24 cellular contexts compared by ENCODE assay signal in genomic region chr19:53388168-53388567, GRCh38. TPM values are rescaled to one million over a fixed set of nuclear protein-coding genes. Genes with fewer than 3 reads are reported as not detected.
DNase-seq lines count a peak whose midpoint lies in the region; ATAC-seq and TF ChIP-seq lines count a peak whose summit lies in the region.
"Had no signal": no experiment of that assay in that cellular context is flagged by ENCODE, and none has a peak within 500 bp of the region (broad histone marks: within the 10 kb centered on the region; RNA-seq: fewer than 3 reads in every experiment).

No MANE protein-coding gene starts in this region.

- peak; percentile 22 for DNase-seq in EL
- DNase-seq in LHCN-M2 (ENCODE audit: low read depth): peak; percentile 59
- DNase-seq in chondrocyte (ENCODE audit: low spot score): no peak
- peak; percentile 63 for DNase-seq in iris pigment epithelial cell (ENCODE audit: low read depth)
- DNase-seq in RWPE1 (ENCODE audit: low spot score): no peak
- DNase-seq in NCI-H2081 treated with DMSO at 0.1 percent for 48 hours (lab: John Stamatoyannopoulos, UW): no peak
- DNase-seq in activated CD8-positive, alpha-beta memory T cell treated with anti-CD3 and anti-CD28 coated beads, Interleukin-2, amount 50 U/mL, for 4 hours: no peak
- DNase-seq: 8988T, COR-L47, DMS 273 treated with DMSO at 0.1 percent for 48 hours, GF-D8, H7, Kasumi-1, NCI-H1105, NCI-H1694, NCI-H510A treated with DMSO at 0.1 percent for 48 hours, NCI-H774, OCI-M1, SHP77 treated with DMSO at 0.1 percent for 48 hours, SK-N-SH had no signal

- no peak for ATAC-seq in HG02938 (IDR thresholded peaks at IDR 0.05; ENCODE audit: unreplicated experiment)
- ATAC-seq: GM12878 had no signal

- TF ChIP-seq CTCF in chondrocyte (IDR thresholded peaks at IDR 0.05) (no peak), RWPE1 (conservative IDR thresholded peaks at IDR 0.05; ENCODE audit: low read depth) (no peak)

- no peaks in the 10 kb centered on the region for H3K27me3 Mint-ChIP-seq in chondrocyte (ENCODE audit: low read depth)
- H3K27me3 Mint-ChIP-seq: B cell, IgD-negative memory B cell had no signal

- POLR2A ChIA-PET in RWPE1 (lab: Yijun Ruan, JAX; ENCODE audit: low non-redundant PET): no interaction called here

- H3K4me1 Mint-ChIP-seq in chondrocyte (ENCODE audit: low read depth): peaks cover 7% of the 10 kb centered on the region
- H3K4me1 Mint-ChIP-seq: IgD-negative memory B cell had no signal

- H3K9me3 Mint-ChIP-seq in chondrocyte (ENCODE audit: low read depth): peaks cover 52% of the 10 kb centered on the region

- CTCF ChIA-PET in RWPE1 (lab: Yijun Ruan, JAX): interaction anchor here (0.6 kb wide), 1 partner anchor 254 kb away, joined by 3 read pairs; no protein-coding TSS in a partner anchor

- no peak overlapping the region for H3K27ac ChIP-seq in RWPE1

- H3K36me3 Mint-ChIP-seq in chondrocyte (ENCODE audit: low read depth): peaks cover 34% of the 10 kb centered on the region

- peak overlapping the region; percentile 67 for H3K27ac Mint-ChIP-seq in chondrocyte (ENCODE audit: unreplicated experiment)
- H3K27ac Mint-ChIP-seq: B cell, IgD-negative memory B cell had no signal

- no peak overlapping the region for H3K4me3 Mint-ChIP-seq in chondrocyte (ENCODE audit: unreplicated experiment)
- H3K4me3 Mint-ChIP-seq: B cell had no signal

RNA-seq across cellular contexts. Expression of gene ZNF765, which starts 6.8 kb away (rescaled TPM):
- total RNA-seq in LHCN-M2 (2014; rRNA removed): 11.3 and 15.8 TPM in 2 replicates
- polyA plus RNA-seq in LHCN-M2 (2012): 3.1 TPM
- total RNA-seq in chondrocyte: 6.5 to 12.2 TPM (median 7.3 TPM) in 3 replicates

RNA-seq across cellular contexts. Expression of gene ZNF525, which starts 22.7 kb away (rescaled TPM):
- 7.3 and 8.3 TPM in 2 replicates for total RNA-seq in LHCN-M2 (2014; rRNA removed)
- 1.8 TPM for polyA plus RNA-seq in LHCN-M2 (2012)
- 5.9 to 6.9 TPM (median 6.4 TPM) in 3 replicates for total RNA-seq in chondrocyte

RNA-seq across cellular contexts. Expression of gene ZNF761, which starts 43.6 kb away (rescaled TPM):
- 11.8 and 16.1 TPM in 2 replicates for total RNA-seq in LHCN-M2 (2014; rRNA removed)
- 3.6 TPM for polyA plus RNA-seq in LHCN-M2 (2012)
- total RNA-seq in chondrocyte: 7.0 to 8.0 TPM (median 8.0 TPM) in 3 replicates

RNA-seq across cellular contexts. Expression of gene ZNF845, which starts 54.6 kb away (rescaled TPM):
- total RNA-seq in LHCN-M2 (2014; rRNA removed) (8.5 and 9.8 TPM in 2 replicates), chondrocyte (3.6 to 6.6 TPM (median 4.8 TPM) in 3 replicates)
- polyA plus RNA-seq in LHCN-M2 (2012): 1.6 TPM

Comparison
In these comparisons a context has a peak if more than half of its experiments do, and no peak if none do; other contexts are left out.
1. DNase-seq: peak in EL (single experiment), LHCN-M2 (single experiment) and iris pigment epithelial cell (single experiment); none in chondrocyte (single experiment), RWPE1 (single experiment), NCI-H2081 treated with DMSO at 0.1 percent for 48 hours (single experiment) and activated CD8-positive, alpha-beta memory T cell treated with anti-CD3 and anti-CD28 coated beads, Interleukin-2, amount 50 U/mL, for 4 hours (single experiment).